In genomic region chr5:177473461-177473991, GRCh38 we compare ENCODE assay signal across 8 cellular contexts. TPM values are rescaled to one million over a fixed set of nuclear protein-coding genes. Genes with fewer than 3 reads are reported as not detected.
A peak's percentile ranks its signal among the peaks of the same experiment; 100 is the strongest.
DNase-seq lines count a peak whose midpoint lies in the region; ATAC-seq and TF ChIP-seq lines count a peak whose summit lies in the region.

TSS of gene DBN1 (minus strand) at chr5:177473634. CDS start at chr5:177473521, 113 bp downstream.

- no peaks in the 10 kb centered on the region for H3K4me1 ChIP-seq in urinary bladder (ENCODE audit: insufficient read depth)

- no peaks in the 10 kb centered on the region for H3K36me3 Mint-ChIP-seq in T-helper 17 cell (ENCODE audit: low read depth)

- H3K27ac ChIP-seq in urinary bladder (ENCODE audit: low read depth), result no peak within 1 kb of the TSS

- 1% methylated on average over 60 of the region's 65 CpGs for WGBS in urinary bladder

- H3K4me3 ChIP-seq in epithelial cell of esophagus (ENCODE audit: low read length), result peak within 1 kb of the TSS; percentile 63
- H3K4me3 ChIP-seq in urinary bladder (ENCODE audit: low read depth, low read length), result peak within 1 kb of the TSS; percentile 87

- no peak within 1 kb of the TSS for H3K27ac Mint-ChIP-seq in T-helper 17 cell

- no peaks in the 10 kb centered on the region for H3K36me3 ChIP-seq in urinary bladder (ENCODE audit: insufficient read depth)

- DNase-seq in NCI-H187 (lab: John Stamatoyannopoulos, UW) (peak; percentile 25), NCI-H187 treated with DMSO at 0.1 percent for 48 hours (lab: John Stamatoyannopoulos, UW) (no peak), T-helper 17 cell (no peak), epithelial cell of esophagus (ENCODE audit: low read depth) (no peak), mucosa of gallbladder (ENCODE audit: low spot score) (no peak)

- H3K27me3 Mint-ChIP-seq in T-helper 17 cell, result no peaks in the 10 kb centered on the region

- peak within 1 kb of the TSS; percentile 92 for H3K4me3 Mint-ChIP-seq in T-helper 17 cell

- no peaks in the 10 kb centered on the region for H3K9me3 ChIP-seq in T-helper 17 cell (ENCODE audit: control insufficient read depth, low read length, poor library complexity, severe bottlenecking)

- ATAC-seq in HG03103 (IDR thresholded peaks at IDR 0.05; ENCODE audit: low read depth, unreplicated experiment), result peak; percentile 47
- peak; percentile 31 for ATAC-seq in T-helper 17 cell
- ATAC-seq in HG02852 (IDR thresholded peaks at IDR 0.05; ENCODE audit: unreplicated experiment), result no peak

- peaks cover 13% of the 10 kb centered on the region for H3K4me1 Mint-ChIP-seq in T-helper 17 cell

- TF ChIP-seq CTCF in epithelial cell of esophagus (IDR thresholded peaks at IDR 0.05; ENCODE audit: insufficient read depth, low read depth, low read length, missing control alignments), result no peak

RNA-seq across cellular contexts. Expression of gene DBN1, which starts in this region (rescaled TPM):
- total RNA-seq in T-helper 17 cell (1 to 10 TPM; 1.2 to 5.0 TPM), mucosa of gallbladder (89.0 TPM), urinary bladder (53.9 TPM)
- polyA plus RNA-seq in urinary bladder, result 96.5 TPM

Comparison
In these comparisons a context has a peak if more than half of its experiments do, and no peak if none do; other contexts are left out.
1. DNase-seq: peak in NCI-H187 (2 of 2); none in NCI-H187 treated with DMSO at 0.1 percent for 48 hours (single experiment), T-helper 17 cell (0 of 3), epithelial cell of esophagus (single experiment) and mucosa of gallbladder (single experiment).